ENCODE assay signal across 28 cellular contexts in the genomic region with DNA sequence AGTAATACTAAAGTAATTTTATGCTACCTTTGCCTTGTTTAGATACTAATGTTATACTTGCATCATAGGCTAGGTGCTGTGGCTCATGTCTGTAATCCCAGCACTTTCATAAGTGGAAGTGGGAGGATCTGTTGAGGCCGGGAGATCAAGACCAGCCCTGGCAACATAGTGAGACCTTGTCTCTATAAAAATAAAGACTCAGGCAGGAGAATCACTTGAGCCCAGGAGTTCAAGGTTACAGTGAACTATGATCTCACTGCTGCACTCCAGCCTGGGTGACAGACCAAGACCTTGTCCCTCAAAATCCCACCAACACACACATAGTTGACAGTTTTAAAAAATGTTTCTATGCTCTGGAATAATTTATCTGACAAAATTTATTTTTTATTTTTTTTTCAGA.
"Had no signal": no experiment of that assay in that cellular context is flagged by ENCODE, and none has a peak within 500 bp of the region (broad histone marks: within the 10 kb centered on the region; RNA-seq: fewer than 3 reads in every experiment).

No MANE protein-coding gene starts in this region.

- H3K27ac ChIP-seq: colonic mucosa, coronary artery, epithelial cell of prostate, esophagus muscularis mucosa, esophagus squamous epithelium, foreskin keratinocyte, gastrocnemius medialis, gastroesophageal sphincter, heart left ventricle, heart right ventricle had no signal

- H3K4me1 ChIP-seq: colonic mucosa, foreskin keratinocyte had no signal

- DNase-seq: colonic mucosa; cortex of kidney; dermis blood vessel endothelial cell; dorsolateral prefrontal cortex; effector CD4-positive, alpha-beta T cell; effector CD8-positive, alpha-beta T cell; effector memory CD4-positive, alpha-beta T cell; effector memory CD8-positive, alpha-beta T cell; endodermal cell; erythroblast; esophagus squamous epithelium; foreskin fibroblast; foreskin keratinocyte; foreskin melanocyte; gastrocnemius medialis; glutamatergic neuron; head of caudate nucleus; heart left ventricle; heart right ventricle had no signal

- H3K9me3 ChIP-seq: colonic mucosa, esophagus muscularis mucosa, esophagus squamous epithelium, gastrocnemius medialis, gastroesophageal sphincter, heart left ventricle, heart right ventricle had no signal

- ATAC-seq: effector memory CD8-positive, alpha-beta T cell; esophagus mucosa; foreskin keratinocyte; gastrocnemius medialis; gastroesophageal sphincter; heart left ventricle; heart right ventricle had no signal

- H3K36me3 ChIP-seq: colonic mucosa had no signal

- H3K4me3 ChIP-seq: colonic mucosa, coronary artery, dorsolateral prefrontal cortex, esophagus muscularis mucosa, esophagus squamous epithelium, gastrocnemius medialis, gastroesophageal sphincter, heart left ventricle, heart right ventricle had no signal

- H3K27me3 ChIP-seq: colonic mucosa, dorsolateral prefrontal cortex, esophagus muscularis mucosa, esophagus squamous epithelium, gastrocnemius medialis, gastroesophageal sphincter, heart left ventricle, heart right ventricle had no signal

- FAIRE-seq: colon, endometrium, endothelial cell of umbilical vein, frontal cortex had no signal
